Comparison of ENCODE assay signal across 19 cellular contexts in the genomic region with DNA sequence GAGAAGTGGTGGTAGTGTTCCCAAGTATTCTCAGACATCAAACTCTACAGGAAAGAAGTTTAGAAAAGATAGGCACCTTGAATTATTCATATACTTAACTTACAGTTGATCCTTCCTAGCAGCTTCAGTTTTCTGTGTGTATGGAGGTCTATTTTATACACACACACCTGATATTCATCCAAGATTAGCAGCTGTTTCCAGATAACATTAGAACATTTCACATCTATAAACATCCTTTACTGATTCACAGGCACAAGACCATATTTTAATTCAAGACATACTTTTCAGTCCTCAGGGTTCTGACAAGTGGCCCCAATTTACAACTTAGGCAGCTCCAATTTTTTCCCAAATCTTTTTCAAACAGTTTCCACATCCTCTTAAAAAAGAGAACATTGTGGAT.
"Had no signal": no experiment of that assay in that cellular context is flagged by ENCODE, and none has a peak within 500 bp of the region (broad histone marks: within the 10 kb centered on the region; RNA-seq: fewer than 3 reads in every experiment).

No MANE protein-coding gene starts in this region.

- H3K36me3 ChIP-seq: cardiac muscle cell, heart right ventricle, tibial artery had no signal

- H3K9me3 Mint-ChIP-seq: activated CD4-positive, alpha-beta memory T cell treated with anti-CD3 and anti-CD28 coated beads for 36 hours; activated naive CD4-positive, alpha-beta T cell treated with anti-CD3 and anti-CD28 coated beads for 36 hours; activated T-cell treated with anti-CD3 and anti-CD28 coated beads, Interleukin-2, amount 50 U/mL, for 72 hours; memory B cell; stimulated activated naive CD8-positive, alpha-beta T cell treated with anti-CD3 and anti-CD28 coated beads, Interleukin-15, amount 100 ng/mL, for 72 hours had no signal

- H3K4me3 Mint-ChIP-seq: activated CD4-positive, alpha-beta memory T cell treated with anti-CD3 and anti-CD28 coated beads for 36 hours; activated naive CD4-positive, alpha-beta T cell treated with anti-CD3 and anti-CD28 coated beads for 36 hours; activated T-cell treated with anti-CD3 and anti-CD28 coated beads, Interleukin-2, amount 50 U/mL, for 72 hours; memory B cell; stimulated activated naive CD8-positive, alpha-beta T cell treated with anti-CD3 and anti-CD28 coated beads, Interleukin-15, amount 100 ng/mL, for 72 hours; T-helper 17 cell had no signal

- H3K27ac ChIP-seq: body of pancreas, cardiac muscle cell, heart right ventricle, tibial artery had no signal

- H3K4me3 ChIP-seq: body of pancreas, cardiac muscle cell, heart right ventricle, skin epidermis, tibial artery had no signal

- H3K27ac Mint-ChIP-seq: activated CD4-positive, alpha-beta memory T cell treated with anti-CD3 and anti-CD28 coated beads for 36 hours; activated naive CD4-positive, alpha-beta T cell treated with anti-CD3 and anti-CD28 coated beads for 36 hours; activated T-cell treated with anti-CD3 and anti-CD28 coated beads, Interleukin-2, amount 50 U/mL, for 72 hours; memory B cell; stimulated activated naive CD8-positive, alpha-beta T cell treated with anti-CD3 and anti-CD28 coated beads, Interleukin-15, amount 100 ng/mL, for 72 hours had no signal

- H3K27me3 Mint-ChIP-seq: activated CD4-positive, alpha-beta memory T cell treated with anti-CD3 and anti-CD28 coated beads for 36 hours; memory B cell; stimulated activated naive CD8-positive, alpha-beta T cell treated with anti-CD3 and anti-CD28 coated beads, Interleukin-15, amount 100 ng/mL, for 72 hours; T-helper 17 cell had no signal

- H3K36me3 Mint-ChIP-seq: activated CD4-positive, alpha-beta memory T cell treated with anti-CD3 and anti-CD28 coated beads for 36 hours; memory B cell had no signal

- H3K9me3 ChIP-seq: body of pancreas, heart right ventricle, tibial artery had no signal

- DNase-seq: activated CD4-positive, alpha-beta memory T cell treated with anti-CD3 and anti-CD28 coated beads for 36 hours; activated CD4-positive, alpha-beta T cell treated with anti-CD3 and anti-CD28 coated beads for 48 hours; activated CD4-positive, CD25-positive, alpha-beta regulatory T cell; activated effector memory CD4-positive, alpha-beta T cell treated with Interleukin-2 at 50 U/mL for 16 hours; activated naive CD4-positive, alpha-beta T cell treated with anti-CD3 and anti-CD28 coated beads for 36 hours; activated T-cell treated with anti-CD3 and anti-CD28 coated beads, Interleukin-2, amount 50 U/mL, for 72 hours; anterior cingulate cortex; body of pancreas; erythroblast; heart right ventricle; islet precursor cell; left cardiac atrium; stimulated activated CD4-positive, alpha-beta T cell treated with anti-CD3 and anti-CD28 coated beads, Interleukin-1b, Interleukin-23, amount 100 ng/mL, for 48 hours; stimulated activated naive CD8-positive, alpha-beta T cell treated with anti-CD3 and anti-CD28 coated beads, Interleukin-15, amount 100 ng/mL, for 72 hours; T-helper 17 cell; tibial artery had no signal

- ATAC-seq: activated T-cell treated with anti-CD3 and anti-CD28 coated beads, Interleukin-2, amount 50 U/mL, for 72 hours; body of pancreas; heart right ventricle; left cardiac atrium; stimulated activated naive CD8-positive, alpha-beta T cell treated with anti-CD3 and anti-CD28 coated beads, Interleukin-15, amount 100 ng/mL, for 72 hours; T-helper 17 cell had no signal

- H3K27me3 ChIP-seq: body of pancreas, cardiac muscle cell, heart right ventricle, tibial artery had no signal

- H3K4me1 ChIP-seq: body of pancreas had no signal
